ENCODE assay signal across 20 cellular contexts in the genomic region with DNA sequence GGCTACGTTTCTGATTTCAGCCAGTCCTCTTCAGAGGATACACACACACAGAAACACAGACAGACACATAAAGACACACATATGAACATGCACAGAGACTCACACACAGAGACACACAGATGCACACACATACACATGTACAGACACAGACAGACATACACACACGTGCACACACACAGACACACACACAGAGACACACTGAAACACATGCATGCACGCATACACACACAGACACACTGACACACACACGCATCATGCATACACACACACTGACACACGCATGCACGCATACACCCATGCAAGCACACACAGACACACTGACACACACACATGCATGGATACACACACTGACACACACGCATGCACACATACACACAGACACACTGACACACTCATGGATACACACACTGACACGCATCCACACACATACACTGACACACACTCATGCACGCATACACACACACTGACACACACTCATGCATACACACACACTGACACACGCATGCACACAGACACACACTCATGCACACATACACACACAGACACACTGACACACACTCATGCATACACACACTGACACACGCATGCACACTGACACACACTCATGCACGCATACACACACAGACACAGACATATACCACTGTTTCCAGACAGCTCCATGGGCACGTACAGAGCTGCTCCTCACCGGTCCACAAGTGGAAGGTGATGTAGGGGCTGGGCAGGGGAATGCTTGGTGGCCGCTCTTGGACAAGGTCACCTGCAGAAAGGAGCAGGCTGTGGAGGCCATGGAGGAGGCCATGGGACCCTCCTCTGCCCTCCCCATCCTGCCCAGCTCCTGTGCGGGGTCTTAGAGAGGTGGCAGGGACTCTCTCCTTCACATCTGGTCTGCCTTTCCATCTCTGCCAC. TPM values are rescaled to one million over a fixed set of nuclear protein-coding genes. Genes with fewer than 3 reads are reported as not detected.
"Had no signal": no experiment of that assay in that cellular context is flagged by ENCODE, and none has a peak within 500 bp of the region (broad histone marks: within the 10 kb centered on the region; RNA-seq: fewer than 3 reads in every experiment).

No MANE protein-coding gene starts in this region.

- FAIRE-seq: astrocyte had no signal

- H3K4me3 ChIP-seq: gastrocnemius medialis, heart left ventricle, lung, ovary, sigmoid colon, spleen, testis had no signal

- H3K4me1 Mint-ChIP-seq: activated CD4-positive, alpha-beta T cell treated with anti-CD3 and anti-CD28 coated beads, Interleukin-2, amount 10 ng/mL, durations not matched to agents 24 days and 14 days; activated naive CD4-positive, alpha-beta T cell treated with anti-CD3 and anti-CD28 coated beads, Interleukin-2, amount 10 ng/mL, durations not matched to agents 7 days and 5 days had no signal

- H3K9me3 ChIP-seq: ovary, sigmoid colon, testis had no signal

- ATAC-seq: gastrocnemius medialis; stimulated activated naive CD8-positive, alpha-beta T cell treated with anti-CD3 and anti-CD28 coated beads, Interleukin-15, amount 100 ng/mL, for 72 hours had no signal

- H3K27ac ChIP-seq: epithelial cell of prostate, gastrocnemius medialis, heart left ventricle, ovary, sigmoid colon, spleen, testis had no signal

- DNase-seq: activated CD4-positive, alpha-beta T cell treated with anti-CD3 and anti-CD28 coated beads, Interleukin-2, amount 10 ng/mL, durations not matched to agents 24 days and 14 days; activated CD4-positive, CD25-positive, alpha-beta regulatory T cell; activated naive CD4-positive, alpha-beta T cell treated with anti-CD3 and anti-CD28 coated beads, Interleukin-2, amount 10 ng/mL, durations not matched to agents 7 days and 5 days; activated T-cell treated with anti-CD3 and anti-CD28 coated beads, Interleukin-2, amount 50 U/mL, for 1 hour; gastrocnemius medialis; heart left ventricle; midbrain; ovary; sigmoid colon; spleen; stimulated activated naive CD8-positive, alpha-beta T cell treated with anti-CD3 and anti-CD28 coated beads, Interleukin-15, amount 100 ng/mL, for 72 hours; testis had no signal

- H3K4me3 Mint-ChIP-seq: activated CD4-positive, alpha-beta T cell treated with anti-CD3 and anti-CD28 coated beads, Interleukin-2, amount 10 ng/mL, durations not matched to agents 24 days and 14 days; activated naive CD4-positive, alpha-beta T cell treated with anti-CD3 and anti-CD28 coated beads, Interleukin-2, amount 10 ng/mL, durations not matched to agents 7 days and 5 days; neural crest cell; stimulated activated naive CD8-positive, alpha-beta T cell treated with anti-CD3 and anti-CD28 coated beads, Interleukin-15, amount 100 ng/mL, for 72 hours; T-helper 2 cell treated with Interferon-gamma antibody and Interleukin-4, amounts not matched to agents 5 μg/mL and 100 μg/mL, for 36 hours had no signal

- H3K9me3 Mint-ChIP-seq: activated CD4-positive, alpha-beta T cell treated with anti-CD3 and anti-CD28 coated beads, Interleukin-2, amount 10 ng/mL, durations not matched to agents 24 days and 14 days; neural crest cell had no signal

- H3K27ac Mint-ChIP-seq: activated CD4-positive, alpha-beta T cell treated with anti-CD3 and anti-CD28 coated beads, Interleukin-2, amount 10 ng/mL, durations not matched to agents 24 days and 14 days; activated naive CD4-positive, alpha-beta T cell treated with anti-CD3 and anti-CD28 coated beads, Interleukin-2, amount 10 ng/mL, durations not matched to agents 7 days and 5 days; stimulated activated naive CD8-positive, alpha-beta T cell treated with anti-CD3 and anti-CD28 coated beads, Interleukin-15, amount 100 ng/mL, for 72 hours; T-helper 2 cell treated with Interferon-gamma antibody and Interleukin-4, amounts not matched to agents 5 μg/mL and 100 μg/mL, for 36 hours had no signal

- H3K27me3 Mint-ChIP-seq: activated CD4-positive, alpha-beta T cell treated with anti-CD3 and anti-CD28 coated beads, Interleukin-2, amount 10 ng/mL, durations not matched to agents 24 days and 14 days; activated naive CD4-positive, alpha-beta T cell treated with anti-CD3 and anti-CD28 coated beads, Interleukin-2, amount 10 ng/mL, durations not matched to agents 7 days and 5 days; stimulated activated naive CD8-positive, alpha-beta T cell treated with anti-CD3 and anti-CD28 coated beads, Interleukin-15, amount 100 ng/mL, for 72 hours had no signal

- H3K27me3 ChIP-seq: ovary, testis had no signal

- H3K36me3 ChIP-seq: gastrocnemius medialis, ovary, sigmoid colon had no signal

- H3K4me1 ChIP-seq: gastrocnemius medialis, heart left ventricle, sigmoid colon, testis had no signal

RNA-seq across cellular contexts. Expression of gene MFSD6L, which starts 30.1 kb away (rescaled TPM):
- total RNA-seq: astrocyte, dermis microvascular lymphatic vessel endothelial cell, gastrocnemius medialis, myocyte, neural crest cell, pulmonary artery endothelial cell, sigmoid colon had no signal
- polyA plus RNA-seq: ovary had no signal

RNA-seq across cellular contexts. Expression of gene PIK3R6, which starts 38.2 kb away (rescaled TPM):
- total RNA-seq: astrocyte, dermis microvascular lymphatic vessel endothelial cell, myocyte, neural crest cell, pulmonary artery endothelial cell had no signal
